In genomic region chr15:43210807-43211206, GRCh38 we compare ENCODE assay signal across 35 cellular contexts. TPM values are rescaled to one million over a fixed set of nuclear protein-coding genes. Genes with fewer than 3 reads are reported as not detected.
"Had no signal": no experiment of that assay in that cellular context is flagged by ENCODE, and none has a peak within 500 bp of the region (broad histone marks: within the 10 kb centered on the region; RNA-seq: fewer than 3 reads in every experiment).

No MANE protein-coding gene starts in this region.

- H3K4me1 ChIP-seq: SJCRH30 had no signal

- DNase-seq: activated CD4-positive, alpha-beta memory T cell treated with anti-CD3 and anti-CD28 coated beads, Interleukin-2, amount 10 ng/mL, durations not matched to agents 7 days and 5 days; activated CD4-positive, alpha-beta T cell treated with anti-CD3 and anti-CD28 coated beads for 1 hour; activated CD4-positive, alpha-beta T cell treated with anti-CD3 and anti-CD28 coated beads for 48 hours; activated CD4-positive, CD25-positive, alpha-beta regulatory T cell; activated CD8-positive, alpha-beta memory T cell treated with anti-CD3 and anti-CD28 coated beads, Interleukin-2, amount 10 ng/mL, durations not matched to agents 7 days and 5 days; activated CD8-positive, alpha-beta memory T cell treated with anti-CD3 and anti-CD28 coated beads, Interleukin-2, amount 50 U/mL, for 48 hours; activated effector memory CD4-positive, alpha-beta T cell treated with Interleukin-2 at 50 U/mL for 16 hours; activated naive CD4-positive, alpha-beta T cell treated with anti-CD3 and anti-CD28 coated beads, Interleukin-2, amount 50 U/mL, for 16 hours; activated naive CD8-positive, alpha-beta T cell treated with anti-CD3 and anti-CD28 coated beads for 36 hours; amniotic stem cell; aorta; MM.1S; MV-4-11; NCI-H1092; NCI-H1417; NCI-H146; NCI-H187; NCI-H2029 treated with DMSO at 0.1 percent for 48 hours; NCI-H2107; NCI-H2171; NCI-H510A; NCI-H526 treated with DMSO at 0.1 percent for 48 hours; NCI-H774; SHP77; SJCRH30; T1000; WERI-Rb-1 had no signal

- H3K27me3 ChIP-seq: cardiac muscle cell, SJCRH30 had no signal

- H3K27ac ChIP-seq: cardiac muscle cell, KMS-11, SJCRH30, SK-N-MC, WERI-Rb-1 had no signal

- H3K36me3 ChIP-seq: cardiac muscle cell, SJCRH30, WERI-Rb-1 had no signal

- ATAC-seq: activated CD8-positive, alpha-beta memory T cell treated with anti-CD3 and anti-CD28 coated beads, Interleukin-2, amount 10 ng/mL, durations not matched to agents 7 days and 5 days; Panc1 had no signal

- H3K4me3 ChIP-seq: cardiac muscle cell, SJCRH30, SK-N-MC had no signal

- H3K9me3 ChIP-seq: SJCRH30 had no signal

- H3K4me2 ChIP-seq: KMS-11 had no signal

- H3K9ac ChIP-seq: KMS-11 had no signal

RNA-seq across cellular contexts. Expression of gene EPB42, which starts 10.0 kb away (rescaled TPM):
- total RNA-seq: activated CD4-positive, alpha-beta memory T cell treated with anti-CD3 and anti-CD28 coated beads, Interleukin-2, amount 10 ng/mL, durations not matched to agents 7 days and 5 days; activated CD8-positive, alpha-beta memory T cell treated with anti-CD3 and anti-CD28 coated beads, Interleukin-2, amount 10 ng/mL, durations not matched to agents 7 days and 5 days; activated naive CD8-positive, alpha-beta T cell treated with anti-CD3 and anti-CD28 coated beads for 36 hours; LHCN-M2; RPMI7951; SJCRH30; T-helper 1 cell treated with Interleukin-12 subunit alpha and Interleukin-12 subunit beta and Interleukin-4 antibody, amounts not matched to agents 30 ng/mL and 1 ng/mL, for 36 hours; T-helper 2 cell treated with Interferon-gamma antibody and Interleukin-4, amounts not matched to agents 100 ng/mL and 5 ng/mL, for 36 hours had no signal
- polyA plus RNA-seq: aorta had no signal

RNA-seq across cellular contexts. Expression of gene TGM5, which starts 55.9 kb away (rescaled TPM):
- total RNA-seq: cardiac muscle cell, LHCN-M2, RPMI7951, SJCRH30 had no signal
- polyA plus RNA-seq: aorta, cardiac muscle cell had no signal
